Comparison of ENCODE assay signal across 1 cellular context in genomic region chr6:137871299-137871698, GRCh38.
A peak's percentile ranks its signal among the peaks of the same experiment; 100 is the strongest.
TF ChIP-seq lines count a peak whose summit lies in the region.

No MANE protein-coding gene starts in this region.

TF ChIP-seq in GM12878, 131 proteins besides CTCF, POLR2A, EP300 and RAD21 (continued from another document):
- TF ChIP-seq MLLT1 (IDR thresholded peaks at IDR 0.05) (peak; percentile 16; the same call in 1 of the 2 replicates), CREB1 (IDR thresholded peaks at IDR 0.05; ENCODE audit: low read depth) (0 out of 2 replicates have a peak, but pooled peaks have one; percentile 4), SIN3A (IDR thresholded peaks at IDR 0.05; ENCODE audit: low read depth, low read length) (peak; percentile 27; the same call in 1 of the 2 replicates), SIX5 (IDR thresholded peaks at IDR 0.05; ENCODE audit: low read depth, low read length, severe bottlenecking) (no peak)
